ENCODE assay signal across 8 cellular contexts in genomic region chr20:43751167-43752050, GRCh38. TPM values are rescaled to one million over a fixed set of nuclear protein-coding genes. Genes with fewer than 3 reads are reported as not detected.
A peak's percentile ranks its signal among the peaks of the same experiment; 100 is the strongest.
DNase-seq lines count a peak whose midpoint lies in the region; ATAC-seq and TF ChIP-seq lines count a peak whose summit lies in the region.

No MANE protein-coding gene starts in this region.

- H3K4me3 ChIP-seq in esophagus muscularis mucosa (no peak overlapping the region), thymus (ENCODE audit: low read length) (no peak overlapping the region)

- H3K27me3 ChIP-seq in esophagus muscularis mucosa (peaks cover 0 to 11% (median 0%) of the 10 kb centered on the region in 4 donors), thymus (ENCODE audit: control insufficient read depth, insufficient read depth) (no peaks in the 10 kb centered on the region)

- 74% methylated on average over 8 of the region's 11 CpGs for WGBS in esophagus muscularis mucosa
- 65% methylated on average over 11 of the region's 11 CpGs for WGBS in thymus

- peaks cover 0 to 13% of the 10 kb centered on the region in 2 donors for H3K27me3 Mint-ChIP-seq in T-cell

- TF ChIP-seq POLR2A in esophagus muscularis mucosa (IDR thresholded peaks at IDR 0.05; ENCODE audit: low read depth) = no peak

- ATAC-seq in GM19043 (IDR thresholded peaks at IDR 0.05; ENCODE audit: low read depth, unreplicated experiment) (peak; percentile 73), HG03135 (IDR thresholded peaks at IDR 0.05; ENCODE audit: unreplicated experiment) (peak; percentile 73), T-cell (replicated peaks in 1 of 4) (peak in 2 of 4 experiments; percentile 32 to 47)

- H3K27ac Mint-ChIP-seq in T-cell = peak overlapping the region; percentile 10 to 19

- peaks cover 29 to 33% (median 29%) of the 10 kb centered on the region in 3 donors for H3K4me1 Mint-ChIP-seq in T-cell

- POLR2A ChIA-PET in T-cell (lab: Charles Lee) = interaction anchor here in 1 of 2 donors (0.5 to 0.6 kb wide), 2 partner anchors 94 to 297 kb away, joined by 3 to 5 read pairs; no protein-coding TSS in a partner anchor

- peak; percentile 51 for DNase-seq in AG20443 (ENCODE audit: low spot score)
- DNase-seq in T-cell = no peak
- DNase-seq in esophagus muscularis mucosa (ENCODE audit: extremely low spot score) = no peak
- DNase-seq in NCI-H82 treated with DMSO at 0.1 percent for 48 hours (lab: John Stamatoyannopoulos, UW; ENCODE audit: unreplicated experiment) = no peak
- no peak for DNase-seq in NCI-H1694 treated with DMSO at 0.1 percent for 48 hours (lab: John Stamatoyannopoulos, UW)

- H3K27ac ChIP-seq in esophagus muscularis mucosa (replicated peaks in 1 of 4) (peak overlapping the region; percentile 80 to 84 (median 80)), thymus (ENCODE audit: low read depth) (peak overlapping the region; percentile 58)

- peak; percentile 85 for TF ChIP-seq EP300 in esophagus muscularis mucosa (IDR thresholded peaks at IDR 0.05)

- CTCF ChIA-PET in T-cell (lab: Charles Lee) = interaction anchor here (0.6 to 1.9 kb wide), 6 partner anchors 232 to 340 kb away, joined by 3 to 8 read pairs (median 4); no protein-coding TSS in a partner anchor

- TF ChIP-seq CTCF in esophagus muscularis mucosa (IDR thresholded peaks at IDR 0.05) = peak in 2 of 3 experiments; percentile 12 to 29

- H3K4me3 Mint-ChIP-seq in T-cell = peak overlapping the region in 1 of 3 donors; percentile 17

- H3K36me3 ChIP-seq in esophagus muscularis mucosa (no peaks in the 10 kb centered on the region), thymus (ENCODE audit: control insufficient read depth, insufficient read depth) (no peaks in the 10 kb centered on the region)

- intact Hi-C loops in esophagus muscularis mucosa (cut with DNase I) = loop anchor here (5.0 to 10.0 kb wide), 2 partner anchors 163 to 446 kb away; partner anchors contain the start of gene TOX2

- no peaks in the 10 kb centered on the region for H3K36me3 Mint-ChIP-seq in T-cell

- H3K4me1 ChIP-seq in esophagus muscularis mucosa (peaks cover 6 to 34% (median 30%) of the 10 kb centered on the region in 4 donors), thymus (ENCODE audit: control insufficient read depth, insufficient read depth, low read length) (peaks cover 8% of the 10 kb centered on the region)

- no peaks in the 10 kb centered on the region for H3K9me3 ChIP-seq in esophagus muscularis mucosa
- H3K9me3 ChIP-seq in thymus (ENCODE audit: control insufficient read depth) = no peaks in the 10 kb centered on the region

- H3K9me3 Mint-ChIP-seq in T-cell = no peaks in the 10 kb centered on the region

RNA-seq across cellular contexts. Expression of gene GTSF1L, which starts 24.6 kb away (rescaled TPM):
- total RNA-seq in T-cell (under 1 TPM in 3 of 5 donors, not detected in 2; 0.30 to 0.63 (median 0.53) TPM), esophagus muscularis mucosa (not detected)
- 0.75 TPM for polyA plus RNA-seq in thymus
